In genomic region chr2:161160226-161161073, GRCh38 we compare ENCODE assay signal across 1 cellular context.
TF ChIP-seq lines count a peak whose summit lies in the region.

TANK (plus strand) TSS chr2:161160428; CDS start chr2:161179663, 19,235 bp downstream.

TF ChIP-seq in K562, 482 proteins besides CTCF, POLR2A, EP300 and RAD21 (continued from another document and continues in another):
- TF ChIP-seq SOX6 (IDR thresholded peaks at IDR 0.05) (peak; percentile 39; the same call in 1 of the 2 replicates), ZNF263 (CRISPR knock-in tag; IDR thresholded peaks at IDR 0.05; ENCODE audit: borderline replicate concordance) (peak; percentile 49), GTF2E2 (tag; IDR thresholded peaks at IDR 0.05) (peak; percentile 99), YY1 (IDR thresholded peaks at IDR 0.05; ENCODE audit: borderline replicate concordance in 1 of 3, control insufficient read depth in 1 of 3, extremely low read depth in 1 of 3, insufficient read depth in 3 of 3, insufficient read length in 1 of 3, insufficient replicate concordance in 2 of 3, low read depth in 1 of 3, low read length in 2 of 3) (peak in 2 of 3 experiments; percentile 86 to 91), HMBOX1 (IDR thresholded peaks at IDR 0.05) (no peak), GTF3C2 (IDR thresholded peaks at IDR 0.05; ENCODE audit: borderline replicate concordance, extremely low read depth, insufficient read length) (no peak), SMAD3 (CRISPR knock-in tag; conservative IDR thresholded peaks at IDR 0.05) (0 out of 2 replicates have a peak, but pooled peaks have one; percentile 42), MEIS2 (IDR thresholded peaks at IDR 0.05; ENCODE audit: partially characterized antibody) (no peak), ZNF561 (CRISPR knock-in tag; conservative IDR thresholded peaks at IDR 0.05) (no peak), ZFPM2 (CRISPR knock-in tag; IDR thresholded peaks at IDR 0.05) (no peak), HMGN3 (IDR thresholded peaks at IDR 0.05; ENCODE audit: borderline replicate concordance, extremely low read depth, insufficient read length, low read depth, low read length) (peak; percentile 41), THRB (CRISPR knock-in tag; conservative IDR thresholded peaks at IDR 0.05) (peak; percentile 86), NRF1 (conservative IDR thresholded peaks at IDR 0.05 in 1 of 2, IDR thresholded peaks at IDR 0.05 in 1 of 2) (peak; percentile 61 to 73), E2F5 (CRISPR knock-in tag; IDR thresholded peaks at IDR 0.05) (peak; percentile 86; the same call in 1 of the 2 replicates), HINFP (tag; conservative IDR thresholded peaks at IDR 0.05; ENCODE audit: low read depth) (no peak), BHLHE40 (IDR thresholded peaks at IDR 0.05; ENCODE audit: low read length) (no peak), HBP1 (CRISPR knock-in tag; IDR thresholded peaks at IDR 0.05) (peak; percentile 80; the same call in 1 of the 2 replicates), IRF9 (tag; IDR thresholded peaks at IDR 0.05) (0 out of 2 replicates have a peak, but pooled peaks have one; percentile 64), TARDBP (IDR thresholded peaks at IDR 0.05) (no peak), ZNF316 (IDR thresholded peaks at IDR 0.05) (0 out of 2 replicates have a peak, but pooled peaks have one; percentile 5), THAP12 (CRISPR knock-in tag; IDR thresholded peaks at IDR 0.05) (peak; percentile 71; the same call in 1 of the 2 replicates), ZNF584 (CRISPR knock-in tag; IDR thresholded peaks at IDR 0.05; ENCODE audit: low read depth) (0 out of 2 replicates have a peak, but pooled peaks have one; percentile 20), ZBTB40 (IDR thresholded peaks at IDR 0.05) (peak; percentile 96), ZBTB40 (CRISPR knock-in tag; IDR thresholded peaks at IDR 0.05) (no peak), ZNF3 (CRISPR knock-in tag; IDR thresholded peaks at IDR 0.05) (no peak), DACH1 (IDR thresholded peaks at IDR 0.05; ENCODE audit: partially characterized antibody) (peak; percentile 11), HMGXB4 (CRISPR knock-in tag; IDR thresholded peaks at IDR 0.05) (peak; percentile 41; the same call in 1 of the 2 replicates), NR1H2 (CRISPR knock-in tag; IDR thresholded peaks at IDR 0.05) (0 out of 2 replicates have a peak, but pooled peaks have one; percentile 79)
